Comparison of ENCODE assay signal across 13 cellular contexts in the genomic region with DNA sequence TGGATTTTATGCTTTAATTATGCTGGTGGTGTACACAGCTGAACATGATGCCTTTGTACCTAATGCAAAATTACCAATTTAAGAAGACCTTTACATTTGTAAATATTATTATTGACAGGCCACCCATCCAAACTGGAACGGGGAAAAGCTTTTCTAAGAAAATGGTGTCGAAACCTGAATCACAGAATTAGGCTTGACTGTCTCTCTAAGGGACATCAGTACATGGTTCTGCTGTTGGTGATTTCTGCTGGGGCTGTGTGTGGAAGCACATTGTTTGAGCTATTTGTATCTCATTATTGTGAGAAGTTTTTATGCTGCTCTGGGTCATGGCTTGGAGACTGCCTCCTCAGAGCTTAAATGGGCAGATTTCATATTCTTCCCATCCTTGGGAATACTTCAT.
"Had no signal": no experiment of that assay in that cellular context is flagged by ENCODE, and none has a peak within 500 bp of the region (broad histone marks: within the 10 kb centered on the region; RNA-seq: fewer than 3 reads in every experiment).

No MANE protein-coding gene starts in this region.

- H3K27me3 ChIP-seq: foreskin keratinocyte, pancreas, thyroid gland had no signal

- H3K9me3 ChIP-seq: pancreas, thyroid gland had no signal

- H3K27ac Mint-ChIP-seq: activated naive CD4-positive, alpha-beta T cell treated with anti-CD3 and anti-CD28 coated beads, Interleukin-2, amount 50 U/mL, for 72 hours; nephron progenitor cell; stimulated activated naive CD8-positive, alpha-beta T cell treated with anti-CD3 and anti-CD28 coated beads, Interleukin-15, amount 100 ng/mL, for 72 hours; T-helper 17 cell had no signal

- ATAC-seq: activated naive CD4-positive, alpha-beta T cell treated with anti-CD3 and anti-CD28 coated beads, Interleukin-2, amount 50 U/mL, for 72 hours; foreskin keratinocyte; left lobe of liver; pancreas; stimulated activated naive CD8-positive, alpha-beta T cell treated with anti-CD3 and anti-CD28 coated beads, Interleukin-15, amount 100 ng/mL, for 72 hours; T-helper 17 cell had no signal

- DNase-seq: activated CD4-positive, alpha-beta T cell treated with anti-CD3 and anti-CD28 coated beads, Interleukin-2, amount 50 U/mL, for 1 hour; activated T-cell treated with anti-CD3 and anti-CD28 coated beads for 4 hours; foreskin keratinocyte; mammary epithelial cell; nephron progenitor cell; pancreas; stimulated activated CD4-positive, alpha-beta T cell treated with anti-CD3 and anti-CD28 coated beads, Interleukin-4, amount 100 ng/mL, for 1 hour; stimulated activated CD8-positive, alpha-beta memory T cell treated with anti-CD3 and anti-CD28 coated beads, Interleukin-4, amount 100 ng/mL, for 48 hours; stimulated activated naive CD8-positive, alpha-beta T cell treated with anti-CD3 and anti-CD28 coated beads, Interleukin-15, amount 100 ng/mL, for 72 hours; T-helper 17 cell; thyroid gland had no signal

- H3K4me3 Mint-ChIP-seq: nephron progenitor cell; stimulated activated naive CD8-positive, alpha-beta T cell treated with anti-CD3 and anti-CD28 coated beads, Interleukin-15, amount 100 ng/mL, for 72 hours; T-helper 17 cell had no signal

- H3K27ac ChIP-seq: foreskin keratinocyte, pancreas, thyroid gland had no signal

- H3K36me3 ChIP-seq: pancreas, thyroid gland had no signal

- H3K4me3 ChIP-seq: pancreas, thyroid gland had no signal

- H3K9me3 Mint-ChIP-seq: activated naive CD4-positive, alpha-beta T cell treated with anti-CD3 and anti-CD28 coated beads, Interleukin-2, amount 50 U/mL, for 72 hours; nephron progenitor cell; stimulated activated naive CD8-positive, alpha-beta T cell treated with anti-CD3 and anti-CD28 coated beads, Interleukin-15, amount 100 ng/mL, for 72 hours had no signal
